16 cellular contexts compared by ENCODE assay signal in genomic region chr11:121996574-121996973, GRCh38.
DNase-seq lines count a peak whose midpoint lies in the region; ATAC-seq and TF ChIP-seq lines count a peak whose summit lies in the region.
"Had no signal": no experiment of that assay in that cellular context is flagged by ENCODE, and none has a peak within 500 bp of the region (broad histone marks: within the 10 kb centered on the region; RNA-seq: fewer than 3 reads in every experiment).

No MANE protein-coding gene starts in this region.

- no peak overlapping the region for H3K4me3 ChIP-seq in AG10803 (ENCODE audit: low read length)
- no peak overlapping the region for H3K4me3 ChIP-seq in fibroblast of mammary gland (ENCODE audit: control insufficient read depth, low read depth, low read length)
- no peak overlapping the region for H3K4me3 ChIP-seq in right cardiac atrium (ENCODE audit: low read length)
- H3K4me3 ChIP-seq: A549 had no signal

- TF ChIP-seq CTCF in AG10803 (conservative IDR thresholded peaks at IDR 0.05; ENCODE audit: low read length): no peak
- no peak for TF ChIP-seq CTCF in fibroblast of mammary gland (conservative IDR thresholded peaks at IDR 0.05; ENCODE audit: control insufficient read depth, insufficient read depth, low read depth, low read length)

- DNase-seq in AG10803 (ENCODE audit: low read depth) (peak; percentile 9), LHCN-M2 (ENCODE audit: low read depth) (peak; percentile 6), fibroblast of mammary gland (ENCODE audit: low read depth) (peak; percentile 21), right cardiac atrium (peak in 2 of 3 donors; percentile 16 to 48), NCI-H226 (no peak), GM19238 (ENCODE audit: insufficient read length, low spot score) (no peak), SHP77 treated with DMSO at 0.1 percent for 48 hours (lab: John Stamatoyannopoulos, UW) (no peak)
- DNase-seq: CD8-positive, alpha-beta T cell; COR-L47; DMS153; DMS79 treated with DMSO at 0.1 percent for 48 hours; EL; GOT3; H9 had no signal

- ATAC-seq in right cardiac atrium (peak; percentile 76 to 85), HG02763 (IDR thresholded peaks at IDR 0.05; ENCODE audit: unreplicated experiment) (no peak)
- ATAC-seq: A549; CD8-positive, alpha-beta T cell had no signal

- no peak overlapping the region for H3K27ac ChIP-seq in right cardiac atrium (ENCODE audit: low read length)
- H3K27ac ChIP-seq: A549 had no signal

- WGBS in right cardiac atrium: 61% methylated on average over 1 of the region's 1 CpG

- no peaks in the 10 kb centered on the region for H3K27me3 ChIP-seq in right cardiac atrium (ENCODE audit: control insufficient read depth, insufficient read depth)

- H3K4me1 ChIP-seq in right cardiac atrium (ENCODE audit: control insufficient read depth, insufficient read depth, low read length): no peaks in the 10 kb centered on the region
- H3K4me1 ChIP-seq: A549 had no signal

- H3K9me3 ChIP-seq in right cardiac atrium (ENCODE audit: control insufficient read depth, low read length): no peaks in the 10 kb centered on the region
- H3K9me3 ChIP-seq: A549 had no signal

- intact Hi-C loops in right cardiac atrium (cut with DNase I): no loop called here

Comparison
In these comparisons a context has a peak if more than half of its experiments do, and no peak if none do; other contexts are left out.
1. DNase-seq: peak in AG10803 (single experiment), LHCN-M2 (single experiment), fibroblast of mammary gland (single experiment) and right cardiac atrium (2 of 3); none in NCI-H226 (single experiment), GM19238 (single experiment) and SHP77 treated with DMSO at 0.1 percent for 48 hours (single experiment).